In the genomic region with DNA sequence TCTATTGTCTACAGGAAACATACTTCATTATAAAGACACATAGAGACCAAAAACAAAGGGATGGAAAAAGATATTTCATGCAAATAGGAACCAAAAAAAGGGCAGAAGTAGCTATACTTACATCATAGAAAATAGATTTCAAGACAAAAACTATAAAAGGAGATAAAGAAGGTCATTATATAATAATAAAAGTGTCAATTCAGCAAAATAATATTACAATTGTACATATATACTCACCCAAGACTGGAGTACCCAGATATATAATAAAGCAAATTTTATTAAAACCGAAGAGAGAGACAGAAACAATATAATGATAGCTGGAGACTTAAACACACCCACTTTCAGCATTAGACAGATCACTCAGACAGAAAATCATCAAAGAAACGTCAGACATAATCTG, we compare ENCODE assay signal across 28 cellular contexts.
"Had no signal": no experiment of that assay in that cellular context is flagged by ENCODE, and none has a peak within 500 bp of the region (broad histone marks: within the 10 kb centered on the region; RNA-seq: fewer than 3 reads in every experiment).

No MANE protein-coding gene starts in this region.

- ATAC-seq: naive thymus-derived CD8-positive, alpha-beta T cell; natural killer cell treated with Interleukin-12 subunit alpha and Interleukin-12 subunit beta and Interleukin-15 and Interleukin-18, amount 100 ng/mL, for 72 hours; pancreas; right cardiac atrium; sciatic nerve; stimulated activated memory B cell treated with anti-CD40 and anti-IgM and Interleukin-4, amounts not matched to agents 10 μg/mL and 1 μg/mL and 100 μg/mL, for 72 hours; stimulated activated naive CD8-positive, alpha-beta T cell treated with anti-CD3 and anti-CD28 coated beads, Interleukin-15, amount 100 ng/mL, for 72 hours; stimulated activated naive CD8-positive, alpha-beta T cell treated with anti-CD3 and anti-CD28 coated beads, Interleukin-15, Interleukin-2, amounts not matched to agents 100 U/mL and 50 U/mL, for 24 hours; upper lobe of right lung had no signal

- H3K4me3 ChIP-seq: pancreas, prostate gland, skin epidermis, smooth muscle cell, spleen, suprapubic skin, testis, tibial artery, transverse colon, upper lobe of right lung, uterus had no signal

- H3K27me3 ChIP-seq: neutrophil, pancreas, spleen, suprapubic skin, testis, tibial artery, transverse colon, upper lobe of right lung, uterus had no signal

- FAIRE-seq: pancreas had no signal

- H3K27ac ChIP-seq: neutrophil, pancreas, prostate gland, skin epidermis, spleen, suprapubic skin, testis, tibial artery, transverse colon, upper lobe of right lung, uterus had no signal

- H3K9me3 ChIP-seq: neutrophil, pancreas, prostate gland, suprapubic skin, testis, tibial artery, transverse colon, upper lobe of right lung, uterus had no signal

- H3K36me3 ChIP-seq: neutrophil, pancreas, prostate gland, spleen, suprapubic skin, tibial artery, transverse colon, upper lobe of right lung, uterus had no signal

- H3K4me2 ChIP-seq: smooth muscle cell had no signal

- DNase-seq: naive thymus-derived CD8-positive, alpha-beta T cell; nephron progenitor cell; nucleus accumbens; pancreas; right cardiac atrium; spleen; stimulated activated CD4-positive, alpha-beta T cell treated with anti-CD3 and anti-CD28 coated beads, Interleukin-12 subunit alpha, Interleukin-12 subunit beta, amount 100 ng/mL, for 4 hours; stimulated activated CD4-positive, alpha-beta T cell treated with anti-CD3 and anti-CD28 coated beads, Interleukin-1b, Interleukin-23, amount 100 ng/mL, for 48 hours; stimulated activated CD4-positive, alpha-beta T cell treated with anti-CD3 and anti-CD28 coated beads, Interleukin-4, amount 100 ng/mL, for 1 hour; stimulated activated CD4-positive, alpha-beta T cell treated with anti-CD3 and anti-CD28 coated beads, Interleukin-4, amount 100 ng/mL, for 4 hours; stimulated activated CD8-positive, alpha-beta memory T cell treated with anti-CD3 and anti-CD28 coated beads, Interleukin-4, amount 100 ng/mL, for 48 hours; stimulated activated naive CD4-positive, alpha-beta T cell; stimulated activated naive CD8-positive, alpha-beta T cell treated with anti-CD3 and anti-CD28 coated beads, Interleukin-15, amount 100 ng/mL, for 72 hours; stimulated activated naive CD8-positive, alpha-beta T cell treated with anti-CD3 and anti-CD28 coated beads, Interleukin-15, Interleukin-2, amounts not matched to agents 100 U/mL and 50 U/mL, for 24 hours; substantia nigra; testis; tibial artery; transverse colon; upper lobe of right lung; uterus had no signal

- H3K4me1 ChIP-seq: pancreas, prostate gland, spleen, suprapubic skin, testis, tibial artery, transverse colon, upper lobe of right lung, uterus had no signal
